ENCODE assay signal across 9 cellular contexts in the genomic region with DNA sequence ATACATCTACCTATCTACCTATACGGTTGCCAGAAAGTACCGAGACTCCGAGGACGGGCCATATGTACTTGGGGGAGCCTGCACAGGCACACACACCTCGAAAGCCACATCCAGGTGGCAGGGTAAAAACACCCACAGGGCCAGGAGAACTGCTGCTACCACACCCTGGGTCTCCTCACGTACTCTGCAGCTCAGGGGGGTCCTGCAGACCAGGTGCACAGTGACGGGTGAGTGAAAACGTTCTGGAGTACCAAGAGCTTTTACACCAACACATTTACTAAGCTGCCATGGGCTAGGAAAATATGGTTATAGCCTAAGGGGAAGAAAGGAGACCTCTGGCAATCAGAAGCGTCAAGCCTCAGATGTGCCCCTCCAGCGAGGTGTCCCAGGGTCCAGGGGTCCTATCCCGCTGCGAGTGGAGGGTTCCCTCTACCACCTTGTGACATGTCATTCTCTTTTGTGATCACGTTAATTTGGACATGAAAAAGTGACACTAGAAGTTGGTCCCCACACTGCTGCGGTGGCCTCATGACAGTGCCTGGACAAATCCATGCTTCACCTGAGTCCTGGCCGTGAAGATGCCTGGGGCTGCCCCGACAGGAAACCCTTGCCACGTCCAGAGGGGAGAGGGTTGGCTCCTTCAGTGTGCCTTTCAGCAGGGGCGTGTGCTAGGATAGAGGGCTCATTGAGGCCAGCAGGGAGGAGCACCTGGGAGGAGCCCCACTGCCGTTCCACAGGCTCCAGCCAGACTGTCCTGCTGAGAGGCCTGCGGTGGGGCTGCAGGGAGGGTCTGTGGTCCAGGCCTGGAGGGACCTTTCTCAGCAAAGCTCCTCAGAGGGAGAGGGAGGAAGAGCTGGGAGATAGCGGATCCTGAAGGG. TPM values are rescaled to one million over a fixed set of nuclear protein-coding genes. Genes with fewer than 3 reads are reported as not detected.
A peak's percentile ranks its signal among the peaks of the same experiment; 100 is the strongest.
DNase-seq lines count a peak whose midpoint lies in the region; ATAC-seq lines count a peak whose summit lies in the region.
"Had no signal": no experiment of that assay in that cellular context is flagged by ENCODE, and none has a peak within 500 bp of the region (broad histone marks: within the 10 kb centered on the region; RNA-seq: fewer than 3 reads in every experiment).

No MANE protein-coding gene starts in this region.

- H3K9me3 Mint-ChIP-seq in activated CD4-positive, alpha-beta T cell treated with anti-CD3 and anti-CD28 coated beads, Interleukin-2, amount 10 ng/mL, durations not matched to agents 24 days and 14 days = no peaks in the 10 kb centered on the region
- H3K9me3 Mint-ChIP-seq in activated CD8-positive, alpha-beta T cell treated with anti-CD3 and anti-CD28 coated beads, Interleukin-2, amount 10 ng/mL, durations not matched to agents 7 days and 5 days (ENCODE audit: insufficient read depth) = no peaks in the 10 kb centered on the region
- H3K9me3 Mint-ChIP-seq in immature natural killer cell = no peaks in the 10 kb centered on the region
- H3K9me3 Mint-ChIP-seq in stimulated activated naive B cell treated with anti-CD40 and anti-IgM and Interleukin-4, amounts not matched to agents 10 μg/mL and 1 μg/mL and 100 μg/mL, for 72 hours = no peaks in the 10 kb centered on the region

- H3K27ac Mint-ChIP-seq in activated CD4-positive, alpha-beta T cell treated with anti-CD3 and anti-CD28 coated beads, Interleukin-2, amount 10 ng/mL, durations not matched to agents 24 days and 14 days = peak overlapping the region; percentile 88
- peak overlapping the region; percentile 90 for H3K27ac Mint-ChIP-seq in activated CD8-positive, alpha-beta T cell treated with anti-CD3 and anti-CD28 coated beads, Interleukin-2, amount 10 ng/mL, durations not matched to agents 7 days and 5 days
- peak overlapping the region; percentile 16 to 96 (median 85) for H3K27ac Mint-ChIP-seq in immature natural killer cell
- peak overlapping the region; percentile 97 for H3K27ac Mint-ChIP-seq in stimulated activated naive B cell treated with anti-CD40 and anti-IgM and Interleukin-4, amounts not matched to agents 10 μg/mL and 1 μg/mL and 100 μg/mL, for 72 hours

- peak overlapping the region; percentile 89 for H3K4me3 Mint-ChIP-seq in activated CD4-positive, alpha-beta T cell treated with anti-CD3 and anti-CD28 coated beads, Interleukin-2, amount 10 ng/mL, durations not matched to agents 24 days and 14 days
- peak overlapping the region; percentile 91 for H3K4me3 Mint-ChIP-seq in activated CD8-positive, alpha-beta T cell treated with anti-CD3 and anti-CD28 coated beads, Interleukin-2, amount 10 ng/mL, durations not matched to agents 7 days and 5 days
- H3K4me3 Mint-ChIP-seq in immature natural killer cell = peak overlapping the region; percentile 81 to 95 (median 93)
- H3K4me3 Mint-ChIP-seq in stimulated activated naive B cell treated with anti-CD40 and anti-IgM and Interleukin-4, amounts not matched to agents 10 μg/mL and 1 μg/mL and 100 μg/mL, for 72 hours = peak overlapping the region; percentile 89 to 97

- intact Hi-C loops in activated CD4-positive, alpha-beta T cell treated with anti-CD3 and anti-CD28 coated beads, Interleukin-2, amount 10 ng/mL, durations not matched to agents 24 days and 14 days (cut with micrococcal nuclease) = loop anchor here (5.0 kb wide), 1 partner anchor 65 kb away; the partner anchor contains the start of gene ENGASE

- POLR2A ChIA-PET in activated CD8-positive, alpha-beta T cell treated with anti-CD3 and anti-CD28 coated beads, Interleukin-2, amount 10 ng/mL, durations not matched to agents 7 days and 5 days (lab: Charles Lee) = no interaction called here

- H3K27me3 Mint-ChIP-seq in activated CD4-positive, alpha-beta T cell treated with anti-CD3 and anti-CD28 coated beads, Interleukin-2, amount 10 ng/mL, durations not matched to agents 24 days and 14 days = peaks cover 10% of the 10 kb centered on the region
- H3K27me3 Mint-ChIP-seq in activated CD8-positive, alpha-beta T cell treated with anti-CD3 and anti-CD28 coated beads, Interleukin-2, amount 10 ng/mL, durations not matched to agents 7 days and 5 days (ENCODE audit: low read depth) = peaks cover 1% of the 10 kb centered on the region
- H3K27me3 Mint-ChIP-seq in immature natural killer cell (ENCODE audit: low read depth in 3 of 3) = peaks cover 17 to 30% (median 22%) of the 10 kb centered on the region in 3 donors
- peaks cover 3% of the 10 kb centered on the region in 2 donors for H3K27me3 Mint-ChIP-seq in stimulated activated naive B cell treated with anti-CD40 and anti-IgM and Interleukin-4, amounts not matched to agents 10 μg/mL and 1 μg/mL and 100 μg/mL, for 72 hours

- H3K36me3 Mint-ChIP-seq in activated CD4-positive, alpha-beta T cell treated with anti-CD3 and anti-CD28 coated beads, Interleukin-2, amount 10 ng/mL, durations not matched to agents 24 days and 14 days (ENCODE audit: low read depth) = peaks cover 13% of the 10 kb centered on the region
- H3K36me3 Mint-ChIP-seq in activated CD8-positive, alpha-beta T cell treated with anti-CD3 and anti-CD28 coated beads, Interleukin-2, amount 10 ng/mL, durations not matched to agents 7 days and 5 days (ENCODE audit: low read depth) = peaks cover 17% of the 10 kb centered on the region
- peaks cover 0 to 3% (median 0%) of the 10 kb centered on the region in 3 donors for H3K36me3 Mint-ChIP-seq in immature natural killer cell
- H3K36me3 Mint-ChIP-seq in stimulated activated naive B cell treated with anti-CD40 and anti-IgM and Interleukin-4, amounts not matched to agents 10 μg/mL and 1 μg/mL and 100 μg/mL, for 72 hours = peaks cover 1 to 11% of the 10 kb centered on the region in 2 donors

- no peak for DNase-seq in activated CD4-positive, alpha-beta T cell treated with anti-CD3 and anti-CD28 coated beads, Interleukin-2, amount 10 ng/mL, durations not matched to agents 24 days and 14 days
- no peak for DNase-seq in activated CD4-positive, alpha-beta T cell treated with anti-CD3 and anti-CD28 coated beads, Interleukin-2, amount 50 U/mL, for 1 hour
- peak; percentile 33 for DNase-seq in activated CD8-positive, alpha-beta T cell treated with anti-CD3 and anti-CD28 coated beads, Interleukin-2, amount 10 ng/mL, durations not matched to agents 7 days and 5 days
- DNase-seq in immature natural killer cell = no peak
- DNase-seq in stimulated activated naive B cell treated with anti-CD40 and anti-IgM and Interleukin-4, amounts not matched to agents 10 μg/mL and 1 μg/mL and 100 μg/mL, for 72 hours = no peak
- DNase-seq in activated CD4-positive, CD25-positive, alpha-beta regulatory T cell treated with anti-CD3 and anti-CD28 coated beads, Interleukin-2, amount 50 U/mL, for 72 hours = no peak
- no peak for DNase-seq in COLO668 (lab: John Stamatoyannopoulos, UW; ENCODE audit: unreplicated experiment)
- DNase-seq: NCI-H748 treated with DMSO at 0.1 percent for 48 hours had no signal

- CTCF ChIA-PET in activated CD8-positive, alpha-beta T cell treated with anti-CD3 and anti-CD28 coated beads, Interleukin-2, amount 10 ng/mL, durations not matched to agents 7 days and 5 days (lab: Charles Lee) = interaction anchor here (0.8 kb wide), 1 partner anchor 14 kb away, joined by 4 read pairs; no protein-coding TSS in a partner anchor

- peaks cover 53% of the 10 kb centered on the region for H3K4me1 Mint-ChIP-seq in activated CD4-positive, alpha-beta T cell treated with anti-CD3 and anti-CD28 coated beads, Interleukin-2, amount 10 ng/mL, durations not matched to agents 24 days and 14 days
- peaks cover 56% of the 10 kb centered on the region for H3K4me1 Mint-ChIP-seq in activated CD8-positive, alpha-beta T cell treated with anti-CD3 and anti-CD28 coated beads, Interleukin-2, amount 10 ng/mL, durations not matched to agents 7 days and 5 days (ENCODE audit: low read depth)
- peaks cover 54 to 55% of the 10 kb centered on the region in 2 donors for H3K4me1 Mint-ChIP-seq in immature natural killer cell
- peaks cover 38 to 61% of the 10 kb centered on the region in 2 donors for H3K4me1 Mint-ChIP-seq in stimulated activated naive B cell treated with anti-CD40 and anti-IgM and Interleukin-4, amounts not matched to agents 10 μg/mL and 1 μg/mL and 100 μg/mL, for 72 hours

- ATAC-seq in activated CD8-positive, alpha-beta T cell treated with anti-CD3 and anti-CD28 coated beads, Interleukin-2, amount 10 ng/mL, durations not matched to agents 7 days and 5 days = no peak
- ATAC-seq in stimulated activated naive B cell treated with anti-CD40 and anti-IgM and Interleukin-4, amounts not matched to agents 10 μg/mL and 1 μg/mL and 100 μg/mL, for 72 hours (replicated peaks) = no peak
- no peak for ATAC-seq in GM18502 (IDR thresholded peaks at IDR 0.05; ENCODE audit: poor library complexity, unreplicated experiment)

RNA-seq across cellular contexts. Expression of gene CANT1, which starts 1.8 kb away (rescaled TPM):
- 62.4 and 70.5 TPM in 2 replicates for total RNA-seq in activated CD4-positive, alpha-beta T cell treated with anti-CD3 and anti-CD28 coated beads, Interleukin-2, amount 10 ng/mL, durations not matched to agents 24 days and 14 days
- 10 to 100 TPM; 74.4 to 78.5 TPM for total RNA-seq in activated CD8-positive, alpha-beta T cell treated with anti-CD3 and anti-CD28 coated beads, Interleukin-2, amount 10 ng/mL, durations not matched to agents 7 days and 5 days
- polyA plus RNA-seq in immature natural killer cell = 1 to 10 TPM; 3.7 to 7.2 (median 4.6) TPM

RNA-seq across cellular contexts. Expression of gene C1QTNF1, which starts 16.2 kb away (rescaled TPM):
- not detected in 2 replicates for total RNA-seq in activated CD4-positive, alpha-beta T cell treated with anti-CD3 and anti-CD28 coated beads, Interleukin-2, amount 10 ng/mL, durations not matched to agents 24 days and 14 days
- total RNA-seq in activated CD8-positive, alpha-beta T cell treated with anti-CD3 and anti-CD28 coated beads, Interleukin-2, amount 10 ng/mL, durations not matched to agents 7 days and 5 days = not detected
- polyA plus RNA-seq in immature natural killer cell = not detected

RNA-seq across cellular contexts. Expression of gene LGALS3BP, which starts 28.0 kb away (rescaled TPM):
- total RNA-seq in activated CD4-positive, alpha-beta T cell treated with anti-CD3 and anti-CD28 coated beads, Interleukin-2, amount 10 ng/mL, durations not matched to agents 24 days and 14 days = 73.3 and 74.2 TPM in 2 replicates
- 100 to 1,000 TPM; 172 to 181 TPM for total RNA-seq in activated CD8-positive, alpha-beta T cell treated with anti-CD3 and anti-CD28 coated beads, Interleukin-2, amount 10 ng/mL, durations not matched to agents 7 days and 5 days
- polyA plus RNA-seq in immature natural killer cell = 10 to 100 TPM in 1 of 3 donors, 1 to 10 TPM in 2; 3.4 to 10.2 (median 3.6) TPM
